Comparison of ENCODE assay signal across 28 cellular contexts in the genomic region with DNA sequence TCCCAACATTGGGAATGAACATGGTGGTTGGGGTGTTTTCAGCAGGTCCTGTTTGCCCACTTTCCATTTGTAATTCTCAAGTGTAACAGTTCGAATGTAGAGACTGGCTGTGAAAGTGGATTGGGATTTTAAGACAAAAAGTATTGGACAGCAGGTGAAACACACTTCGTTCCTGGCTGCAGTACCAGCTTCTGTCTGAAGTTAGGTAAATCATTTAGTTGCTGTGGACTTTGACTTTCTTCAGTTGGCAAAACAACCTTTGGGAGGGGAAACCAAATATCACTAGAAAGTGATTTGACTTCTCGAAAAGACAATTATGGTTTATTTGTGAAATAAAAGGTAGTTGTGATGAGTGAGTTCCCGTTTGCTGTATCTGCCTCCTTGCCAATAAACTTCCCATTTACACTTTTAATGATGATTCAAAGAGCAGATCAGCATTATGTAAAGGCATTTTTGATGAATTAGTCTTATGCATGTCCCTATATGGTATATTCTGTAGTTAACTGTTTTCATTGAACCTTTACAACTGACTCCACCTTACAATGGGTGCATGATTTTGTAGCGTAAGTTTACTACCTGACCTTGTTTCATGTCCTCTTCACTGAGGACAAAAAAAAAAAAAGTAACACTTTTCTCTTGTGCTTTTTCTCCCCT. TPM values are rescaled to one million over a fixed set of nuclear protein-coding genes. Genes with fewer than 3 reads are reported as not detected.
DNase-seq lines count a peak whose midpoint lies in the region; ATAC-seq and TF ChIP-seq lines count a peak whose summit lies in the region.
"Had no signal": no experiment of that assay in that cellular context is flagged by ENCODE, and none has a peak within 500 bp of the region (broad histone marks: within the 10 kb centered on the region; RNA-seq: fewer than 3 reads in every experiment).

No MANE protein-coding gene starts in this region.

- in situ Hi-C loops in Panc1 (cut with HindIII; ENCODE audit: low pct_unique_long_range_greater_than_20kb, low sequenced_read_pairs) = no loop called here

- H3K36me3 ChIP-seq in ACC112 (ENCODE audit: insufficient read depth, low read length) = peaks cover 26% of the 10 kb centered on the region; the same call in 1 of the 2 replicates
- H3K36me3 ChIP-seq in Panc1 (ENCODE audit: control insufficient read depth, insufficient read depth, low read length) = no peaks in the 10 kb centered on the region
- H3K36me3 ChIP-seq in neutrophil = no peaks in the 10 kb centered on the region
- H3K36me3 ChIP-seq: Peyer's patch, stomach, WERI-Rb-1 had no signal

- ATAC-seq in Panc1 (no peak), left colon (peak; percentile 88), GM19324 (IDR thresholded peaks at IDR 0.05; ENCODE audit: low FRiP score, unreplicated experiment) (no peak)
- ATAC-seq in activated T-helper 17 cell treated with anti-CD3 and anti-CD28 coated beads, Interleukin-2, amount 50 U/mL, for 72 hours (replicated peaks) = no peak
- ATAC-seq: activated T-cell treated with anti-CD3 and anti-CD28 coated beads, Interleukin-2, amount 50 U/mL, for 4 hours had no signal

- H3K27ac ChIP-seq in ACC112 (ENCODE audit: low read depth, low read length) (0 out of 2 replicates have a peak overlapping the region, but pooled peaks have one; percentile 5), Panc1 (ENCODE audit: low read length) (peak overlapping the region; percentile 26; the same call in 1 of the 2 replicates), neutrophil (peak overlapping the region; percentile 84)
- H3K27ac ChIP-seq: brain microvascular endothelial cell, epithelial cell of prostate, WERI-Rb-1 had no signal

- BruUV-seq in Panc1 (replicated peaks; lab: Mats Ljungman, UMichigan) = no TSS peak

- H3K27me3 Mint-ChIP-seq in activated T-helper 17 cell treated with anti-CD3 and anti-CD28 coated beads, Interleukin-2, amount 50 U/mL, for 72 hours = no peaks in the 10 kb centered on the region
- H3K27me3 Mint-ChIP-seq: activated CD4-positive, alpha-beta T cell treated with anti-CD3 and anti-CD28 coated beads, Interleukin-2, amount 10 ng/mL, durations not matched to agents 7 days and 5 days had no signal

- peaks cover 98% of the 10 kb centered on the region for H3K79me2 ChIP-seq in ACC112 (ENCODE audit: control insufficient read depth, insufficient read depth, low read length, unreplicated experiment)

- H3K4me3 Mint-ChIP-seq in activated T-helper 17 cell treated with anti-CD3 and anti-CD28 coated beads, Interleukin-2, amount 50 U/mL, for 72 hours = no peak overlapping the region
- H3K4me3 Mint-ChIP-seq: activated CD4-positive, alpha-beta T cell treated with anti-CD3 and anti-CD28 coated beads, Interleukin-2, amount 10 ng/mL, durations not matched to agents 7 days and 5 days; activated T-cell treated with anti-CD3 and anti-CD28 coated beads, Interleukin-2, amount 50 U/mL, for 4 hours; B cell; H9 had no signal

- no peaks in the 10 kb centered on the region for H3K9me3 Mint-ChIP-seq in activated T-helper 17 cell treated with anti-CD3 and anti-CD28 coated beads, Interleukin-2, amount 50 U/mL, for 72 hours
- H3K9me3 Mint-ChIP-seq: activated CD4-positive, alpha-beta T cell treated with anti-CD3 and anti-CD28 coated beads, Interleukin-2, amount 10 ng/mL, durations not matched to agents 7 days and 5 days; activated T-cell treated with anti-CD3 and anti-CD28 coated beads, Interleukin-2, amount 50 U/mL, for 4 hours; H9 had no signal

- peaks cover 3% of the 10 kb centered on the region for H3K4me1 Mint-ChIP-seq in activated T-helper 17 cell treated with anti-CD3 and anti-CD28 coated beads, Interleukin-2, amount 50 U/mL, for 72 hours
- H3K4me1 Mint-ChIP-seq: activated CD4-positive, alpha-beta T cell treated with anti-CD3 and anti-CD28 coated beads, Interleukin-2, amount 10 ng/mL, durations not matched to agents 7 days and 5 days; B cell had no signal

- CTCF ChIA-PET in Panc1 (lab: Charles Lee) = no interaction called here

- H3K27me3 ChIP-seq in ACC112 (ENCODE audit: insufficient read depth, low read length) (no peaks in the 10 kb centered on the region), Panc1 (ENCODE audit: control insufficient read depth, insufficient read depth, low read length) (no peaks in the 10 kb centered on the region), neutrophil (no peaks in the 10 kb centered on the region)
- H3K27me3 ChIP-seq: brain microvascular endothelial cell, Peyer's patch, stomach, upper lobe of left lung had no signal

- POLR2A ChIA-PET in Panc1 (lab: Charles Lee) = no interaction called here

- DNase-seq in Panc1 (ENCODE audit: low read depth, low spot score) (no peak), left colon (no peak), NCI-H1092 treated with DMSO at 0.1 percent for 48 hours (lab: John Stamatoyannopoulos, UW) (no peak)
- DNase-seq in stimulated activated CD4-positive, alpha-beta T cell treated with anti-CD3 and anti-CD28 coated beads, Interleukin-4, amount 100 ng/mL, for 4 hours = no peak
- DNase-seq: activated CD4-positive, alpha-beta T cell treated with anti-CD3 and anti-CD28 coated beads, Interleukin-2, amount 10 ng/mL, durations not matched to agents 7 days and 5 days; activated naive CD4-positive, alpha-beta T cell treated with Interleukin-2 at 50 U/mL for 16 hours; activated T-cell treated with anti-CD3 and anti-CD28 coated beads, Interleukin-2, amount 50 U/mL, for 4 hours; brain microvascular endothelial cell; DMS153; effector CD8-positive, alpha-beta T cell; H9; KG1; MM.1S; NCI-H1436 treated with DMSO at 0.1 percent for 48 hours; NCI-H82; Peyer's patch; SHP77 treated with DMSO at 0.1 percent for 48 hours; stimulated activated CD4-positive, alpha-beta T cell treated with anti-CD3 and anti-CD28 coated beads, Interleukin-1b, Interleukin-23, amount 100 ng/mL, for 48 hours; stomach; upper lobe of left lung; WERI-Rb-1 had no signal

- H3K4me3 ChIP-seq in ACC112 (ENCODE audit: low read depth, low read length) = no peak overlapping the region
- no peak overlapping the region for H3K4me3 ChIP-seq in Panc1 (ENCODE audit: low read depth in 2 of 2, low read length in 2 of 2)
- H3K4me3 ChIP-seq in neutrophil (ENCODE audit: low read depth in 1 of 2, low read length in 1 of 2) = peak overlapping the region; percentile 15 to 32
- H3K4me3 ChIP-seq: lung, Peyer's patch, stomach, upper lobe of left lung had no signal

- no peak for TF ChIP-seq CTCF in Panc1 (IDR thresholded peaks at IDR 0.05)
- TF ChIP-seq CTCF in neutrophil (IDR thresholded peaks at IDR 0.05) = no peak

- no peak overlapping the region for H2AFZ ChIP-seq in ACC112 (ENCODE audit: low read length, unreplicated experiment)

- no peak overlapping the region for H3K27ac Mint-ChIP-seq in activated T-helper 17 cell treated with anti-CD3 and anti-CD28 coated beads, Interleukin-2, amount 50 U/mL, for 72 hours
- H3K27ac Mint-ChIP-seq: activated CD4-positive, alpha-beta T cell treated with anti-CD3 and anti-CD28 coated beads, Interleukin-2, amount 10 ng/mL, durations not matched to agents 7 days and 5 days; B cell had no signal

- intact Hi-C loops in Panc1 (cut with micrococcal nuclease; ENCODE audit: unreplicated experiment) (no loop called here), left colon (cut with DNase I, micrococcal nuclease) (no loop called here)

- H3K36me3 Mint-ChIP-seq in activated T-helper 17 cell treated with anti-CD3 and anti-CD28 coated beads, Interleukin-2, amount 50 U/mL, for 72 hours (ENCODE audit: low read depth) = no peaks in the 10 kb centered on the region

- H3K4me1 ChIP-seq in ACC112 (ENCODE audit: control insufficient read depth, insufficient read depth, low read length, unreplicated experiment) (peaks cover 61% of the 10 kb centered on the region), Panc1 (ENCODE audit: control insufficient read depth, insufficient read depth, low read length) (peaks cover 62% of the 10 kb centered on the region), neutrophil (ENCODE audit: control insufficient read depth in 1 of 2, insufficient read depth in 1 of 2, low read depth in 1 of 2, low read length in 1 of 2) (peaks cover 83 to 94% of the 10 kb centered on the region in 2 experiments)

- H3K9me3 ChIP-seq in Panc1 (ENCODE audit: control insufficient read depth, insufficient read depth, low read depth, low read length) (no peaks in the 10 kb centered on the region), neutrophil (no peaks in the 10 kb centered on the region)
- H3K9me3 ChIP-seq: Peyer's patch, stomach, upper lobe of left lung had no signal

RNA-seq across cellular contexts. Expression of a gene that starts 34.0 kb away (rescaled TPM):
- total RNA-seq in Panc1 (2021; ENCODE audit: unreplicated experiment) = 173 TPM
- 49.1 TPM for polyA plus RNA-seq in Panc1 (2012; ENCODE audit: insufficient read length)
- total RNA-seq in left colon = 100 to 1,000 TPM; 100 to 113 TPM
- 10 to 100 TPM; 17.6 to 17.9 TPM for total RNA-seq in activated T-helper 17 cell treated with anti-CD3 and anti-CD28 coated beads, Interleukin-2, amount 50 U/mL, for 72 hours

Comparison
In these comparisons a context has a peak if more than half of its experiments do, and no peak if none do; other contexts are left out.
1. H3K27ac ChIP-seq: peak in every context shown above with its lines; median percentile 84 in neutrophil; 26 in Panc1; 5 in ACC112.
2. H3K4me3 ChIP-seq: peak in neutrophil (2 of 2); none in ACC112 (single experiment) and Panc1 (0 of 2).